In the genomic region with DNA sequence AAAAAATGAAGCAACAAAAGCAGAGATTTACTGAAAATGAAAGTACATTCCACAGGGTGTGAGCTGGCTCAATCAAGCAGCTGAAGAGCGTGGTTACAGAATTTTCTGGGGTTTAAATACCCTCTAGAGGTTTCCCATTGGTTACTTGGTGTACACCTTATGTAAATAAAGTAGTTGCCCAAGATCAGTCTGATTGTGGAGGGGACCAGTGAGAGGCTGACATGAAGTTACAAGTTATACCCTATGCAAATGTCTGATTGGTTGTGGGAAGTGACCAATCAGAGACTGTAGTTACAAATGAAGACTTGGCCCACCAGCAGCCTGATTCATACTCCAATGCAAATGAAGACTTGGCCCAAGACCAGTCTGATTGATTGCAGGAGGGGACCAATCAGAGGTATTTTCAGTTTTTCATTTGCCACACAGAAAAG, we compare ENCODE assay signal across 12 cellular contexts. TPM values are rescaled to one million over a fixed set of nuclear protein-coding genes. Genes with fewer than 3 reads are reported as not detected.
A peak's percentile ranks its signal among the peaks of the same experiment; 100 is the strongest.
DNase-seq lines count a peak whose midpoint lies in the region; ATAC-seq and TF ChIP-seq lines count a peak whose summit lies in the region.
"Had no signal": no experiment of that assay in that cellular context is flagged by ENCODE, and none has a peak within 500 bp of the region (broad histone marks: within the 10 kb centered on the region; RNA-seq: fewer than 3 reads in every experiment).

No MANE protein-coding gene starts in this region.

- peaks cover 0 to 1% of the 10 kb centered on the region in 2 donors for H3K36me3 Mint-ChIP-seq in activated T-cell treated with anti-CD3 and anti-CD28 coated beads, Interleukin-2, amount 50 U/mL, for 72 hours (ENCODE audit: insufficient read depth in 2 of 2)
- no peaks in the 10 kb centered on the region for H3K36me3 Mint-ChIP-seq in activated CD4-positive, alpha-beta memory T cell treated with anti-CD3 and anti-CD28 coated beads, Interleukin-2, amount 10 ng/mL, durations not matched to agents 7 days and 5 days (ENCODE audit: low read depth)

- H3K27me3 ChIP-seq in dorsolateral prefrontal cortex, result no peaks in the 10 kb centered on the region
- H3K27me3 ChIP-seq: suprapubic skin had no signal

- ATAC-seq in activated T-cell treated with anti-CD3 and anti-CD28 coated beads, Interleukin-2, amount 50 U/mL, for 72 hours (replicated peaks in 1 of 2), result peak; percentile 76 to 78
- peak; percentile 76 for ATAC-seq in stimulated activated naive CD8-positive, alpha-beta T cell treated with anti-CD3 and anti-CD28 coated beads, Interleukin-15, Interleukin-2, amounts not matched to agents 100 U/mL and 50 U/mL, for 24 hours

- POLR2A ChIA-PET in activated CD4-positive, alpha-beta memory T cell treated with anti-CD3 and anti-CD28 coated beads, Interleukin-2, amount 10 ng/mL, durations not matched to agents 7 days and 5 days (lab: Charles Lee), result interaction anchor here (1.3 kb wide), 1 partner anchor 29 kb away, joined by 3 read pairs; no protein-coding TSS in a partner anchor

- TF ChIP-seq CTCF in dorsolateral prefrontal cortex (IDR thresholded peaks at IDR 0.05 in 54 of 56, conservative IDR thresholded peaks at IDR 0.05 in 2 of 56; ENCODE audit: low read depth in 1 of 56, partially characterized antibody in 56 of 56), result no peak

- peaks cover 7% of the 10 kb centered on the region for H3K4me1 Mint-ChIP-seq in activated T-cell treated with anti-CD3 and anti-CD28 coated beads, Interleukin-2, amount 50 U/mL, for 72 hours (ENCODE audit: low read depth)
- H3K4me1 Mint-ChIP-seq in activated CD4-positive, alpha-beta memory T cell treated with anti-CD3 and anti-CD28 coated beads, Interleukin-2, amount 10 ng/mL, durations not matched to agents 7 days and 5 days, result peaks cover 2% of the 10 kb centered on the region

- H3K27me3 Mint-ChIP-seq in activated T-cell treated with anti-CD3 and anti-CD28 coated beads, Interleukin-2, amount 50 U/mL, for 72 hours (ENCODE audit: low read depth), result peaks cover 9% of the 10 kb centered on the region
- H3K27me3 Mint-ChIP-seq in activated CD4-positive, alpha-beta memory T cell treated with anti-CD3 and anti-CD28 coated beads, Interleukin-2, amount 10 ng/mL, durations not matched to agents 7 days and 5 days, result peaks cover 7% of the 10 kb centered on the region

- H3K4me3 Mint-ChIP-seq in activated T-cell treated with anti-CD3 and anti-CD28 coated beads, Interleukin-2, amount 50 U/mL, for 72 hours, result no peak overlapping the region
- no peak overlapping the region for H3K4me3 Mint-ChIP-seq in activated CD4-positive, alpha-beta memory T cell treated with anti-CD3 and anti-CD28 coated beads, Interleukin-2, amount 10 ng/mL, durations not matched to agents 7 days and 5 days

- CTCF ChIA-PET in activated CD4-positive, alpha-beta memory T cell treated with anti-CD3 and anti-CD28 coated beads, Interleukin-2, amount 10 ng/mL, durations not matched to agents 7 days and 5 days (lab: Charles Lee), result no interaction called here

- H3K4me3 ChIP-seq in dorsolateral prefrontal cortex, result no peak overlapping the region
- H3K4me3 ChIP-seq: suprapubic skin had no signal

- no peak overlapping the region for H3K27ac Mint-ChIP-seq in activated T-cell treated with anti-CD3 and anti-CD28 coated beads, Interleukin-2, amount 50 U/mL, for 72 hours
- no peak overlapping the region for H3K27ac Mint-ChIP-seq in activated CD4-positive, alpha-beta memory T cell treated with anti-CD3 and anti-CD28 coated beads, Interleukin-2, amount 10 ng/mL, durations not matched to agents 7 days and 5 days

- intact Hi-C loops in dorsolateral prefrontal cortex (cut with DNase I), result no loop called here

- no peak for DNase-seq in activated T-cell treated with anti-CD3 and anti-CD28 coated beads, Interleukin-2, amount 50 U/mL, for 72 hours
- DNase-seq in activated T-cell treated with anti-CD3 and anti-CD28 coated beads, Interleukin-2, amount 50 U/mL, for 48 hours, result no peak
- DNase-seq in RPMI7951 (ENCODE audit: low read depth), result peak; percentile 74
- peak; percentile 91 for DNase-seq in fibroblast of peridontal ligament (ENCODE audit: extremely low read depth)
- DNase-seq in stimulated activated naive CD8-positive, alpha-beta T cell treated with anti-CD3 and anti-CD28 coated beads, Interleukin-15, Interleukin-2, amounts not matched to agents 100 U/mL and 50 U/mL, for 24 hours, result no peak
- DNase-seq in dorsolateral prefrontal cortex, result no peak
- no peak for DNase-seq in DMS 273 (lab: John Stamatoyannopoulos, UW; ENCODE audit: unreplicated experiment)
- DNase-seq in activated CD4-positive, alpha-beta memory T cell treated with anti-CD3 and anti-CD28 coated beads, Interleukin-2, amount 10 ng/mL, durations not matched to agents 7 days and 5 days, result no peak
- DNase-seq: effector CD8-positive, alpha-beta T cell; NCI-H2171; SHP77 treated with DMSO at 0.1 percent for 48 hours had no signal

- H3K9me3 Mint-ChIP-seq in activated T-cell treated with anti-CD3 and anti-CD28 coated beads, Interleukin-2, amount 50 U/mL, for 72 hours, result peaks cover 0 to 4% of the 10 kb centered on the region in 2 donors
- H3K9me3 Mint-ChIP-seq in activated CD4-positive, alpha-beta memory T cell treated with anti-CD3 and anti-CD28 coated beads, Interleukin-2, amount 10 ng/mL, durations not matched to agents 7 days and 5 days, result no peaks in the 10 kb centered on the region

- no peak overlapping the region for H3K27ac ChIP-seq in dorsolateral prefrontal cortex
- H3K27ac ChIP-seq: suprapubic skin had no signal

RNA-seq across cellular contexts. Expression of gene KCTD12, which starts 30.0 kb away (rescaled TPM):
- total RNA-seq in activated T-cell treated with anti-CD3 and anti-CD28 coated beads, Interleukin-2, amount 50 U/mL, for 72 hours, result 1 to 10 TPM; 3.3 to 6.6 TPM
- total RNA-seq in RPMI7951 (2014; rRNA removed; shearing (Covaris generic)), result 16.2 and 18.5 TPM in 2 replicates
- total RNA-seq in dorsolateral prefrontal cortex, result 10 to 100 TPM; 17.8 to 89.0 (median 40.6) TPM
- 1 to 10 TPM; 7.1 to 7.3 TPM for total RNA-seq in activated CD4-positive, alpha-beta memory T cell treated with anti-CD3 and anti-CD28 coated beads, Interleukin-2, amount 10 ng/mL, durations not matched to agents 7 days and 5 days

Comparison
In these comparisons a context has a peak if more than half of its experiments do, and no peak if none do; other contexts are left out.
1. DNase-seq: peak in RPMI7951 (single experiment) and fibroblast of peridontal ligament (single experiment); none in activated T-cell treated with anti-CD3 and anti-CD28 coated beads, Interleukin-2, amount 50 U/mL, for 72 hours (0 of 2), activated T-cell treated with anti-CD3 and anti-CD28 coated beads, Interleukin-2, amount 50 U/mL, for 48 hours (0 of 2), stimulated activated naive CD8-positive, alpha-beta T cell treated with anti-CD3 and anti-CD28 coated beads, Interleukin-15, Interleukin-2, amounts not matched to agents 100 U/mL and 50 U/mL, for 24 hours (single experiment), dorsolateral prefrontal cortex (0 of 10), DMS 273 (single experiment) and activated CD4-positive, alpha-beta memory T cell treated with anti-CD3 and anti-CD28 coated beads, Interleukin-2, amount 10 ng/mL, durations not matched to agents 7 days and 5 days (single experiment).